ENCODE assay signal across 1 cellular context in genomic region chr3:137163241-137163916, GRCh38.
TF ChIP-seq lines count a peak whose summit lies in the region.

No MANE protein-coding gene starts in this region.

TF ChIP-seq in GM12878, 131 proteins besides CTCF, POLR2A, EP300 and RAD21 (continued from another document):
- TF ChIP-seq CEBPZ (IDR thresholded peaks at IDR 0.05; ENCODE audit: low read depth, low read length), result no peak
